ENCODE assay signal across 17 cellular contexts in the genomic region with DNA sequence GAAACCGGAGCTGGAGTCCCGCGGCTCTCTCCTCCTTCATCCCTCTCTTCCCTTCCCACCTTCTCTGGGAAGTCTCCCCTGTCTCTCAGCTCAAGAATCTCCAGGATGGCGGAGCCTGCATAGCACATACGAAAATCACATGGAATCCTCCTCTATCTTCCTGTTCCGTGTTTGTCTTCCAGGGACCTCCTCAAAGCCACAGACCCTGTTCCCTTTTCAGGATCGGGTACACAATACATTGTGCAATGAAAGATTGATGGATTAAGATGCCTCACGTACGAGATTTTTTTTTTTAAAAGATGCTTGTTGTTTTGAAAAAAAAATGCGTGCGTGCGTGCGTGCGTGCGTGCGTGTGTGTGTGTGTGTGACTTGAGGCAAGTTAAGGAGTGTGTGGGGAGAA. TPM values are rescaled to one million over a fixed set of nuclear protein-coding genes. Genes with fewer than 3 reads are reported as not detected.
DNase-seq lines count a peak whose midpoint lies in the region; ATAC-seq and TF ChIP-seq lines count a peak whose summit lies in the region.
"Had no signal": no experiment of that assay in that cellular context is flagged by ENCODE, and none has a peak within 500 bp of the region (broad histone marks: within the 10 kb centered on the region; RNA-seq: fewer than 3 reads in every experiment).

No MANE protein-coding gene starts in this region.

- TF ChIP-seq CTCF in coronary artery (IDR thresholded peaks at IDR 0.05): no peak
- no peak for TF ChIP-seq CTCF in upper lobe of right lung (IDR thresholded peaks at IDR 0.05)

- H3K27ac Mint-ChIP-seq in activated CD8-positive, alpha-beta memory T cell treated with anti-CD3 and anti-CD28 coated beads, Interleukin-2, amount 10 ng/mL, durations not matched to agents 7 days and 5 days: no peak overlapping the region
- H3K27ac Mint-ChIP-seq: B cell, GM23338, HFFc6 had no signal

- H3K27me3 Mint-ChIP-seq in activated CD8-positive, alpha-beta memory T cell treated with anti-CD3 and anti-CD28 coated beads, Interleukin-2, amount 10 ng/mL, durations not matched to agents 7 days and 5 days: no peaks in the 10 kb centered on the region

- no peaks in the 10 kb centered on the region for H3K9me3 ChIP-seq in upper lobe of right lung
- H3K9me3 ChIP-seq: BLaER1 treated with 17β-estradiol and CSF1 and Interleukin-3, amounts not matched to agents 10 nM and 100 nM had no signal

- CTCF ChIA-PET in activated CD8-positive, alpha-beta memory T cell treated with anti-CD3 and anti-CD28 coated beads, Interleukin-2, amount 10 ng/mL, durations not matched to agents 7 days and 5 days (lab: Charles Lee): no interaction called here

- H3K4me3 ChIP-seq in coronary artery (no peak overlapping the region), upper lobe of right lung (no peak overlapping the region)
- H3K4me3 ChIP-seq: BLaER1 treated with 17β-estradiol and CSF1 and Interleukin-3, amounts not matched to agents 10 nM and 100 nM; GM23338 had no signal

- no peaks in the 10 kb centered on the region for H3K36me3 Mint-ChIP-seq in activated CD8-positive, alpha-beta memory T cell treated with anti-CD3 and anti-CD28 coated beads, Interleukin-2, amount 10 ng/mL, durations not matched to agents 7 days and 5 days
- H3K36me3 Mint-ChIP-seq: CD8-positive, alpha-beta memory T cell had no signal

- no peaks in the 10 kb centered on the region for H3K36me3 ChIP-seq in upper lobe of right lung
- H3K36me3 ChIP-seq: BLaER1 treated with 17β-estradiol and CSF1 and Interleukin-3, amounts not matched to agents 10 nM and 100 nM had no signal

- intact Hi-C loops in posterior vena cava (cut with DNase I): no loop called here
- intact Hi-C loops in upper lobe of right lung (cut with DNase I): no loop called here

- DNase-seq in activated CD8-positive, alpha-beta memory T cell treated with anti-CD3 and anti-CD28 coated beads, Interleukin-2, amount 10 ng/mL, durations not matched to agents 7 days and 5 days: peak; percentile 9
- peak; percentile 38 for DNase-seq in coronary artery (ENCODE audit: low spot score)
- peak; percentile 52 for DNase-seq in posterior vena cava (ENCODE audit: low spot score)
- peak; percentile 22 for DNase-seq in upper lobe of right lung
- DNase-seq in DMS53 treated with DMSO at 0.1 percent for 48 hours (lab: John Stamatoyannopoulos, UW; ENCODE audit: unreplicated experiment): no peak
- DNase-seq: CD8-positive, alpha-beta memory T cell; COR-L47; DMS 273 treated with DMSO at 0.1 percent for 48 hours; DMS53; HFFc6 had no signal

- H3K27ac ChIP-seq in coronary artery (no peak overlapping the region), upper lobe of right lung (no peak overlapping the region)
- H3K27ac ChIP-seq: BLaER1 treated with 17β-estradiol and CSF1 and Interleukin-3, amounts not matched to agents 10 nM and 100 nM had no signal

- H3K27me3 ChIP-seq in upper lobe of right lung: peaks cover 7% of the 10 kb centered on the region

- no peaks in the 10 kb centered on the region for H3K4me1 Mint-ChIP-seq in activated CD8-positive, alpha-beta memory T cell treated with anti-CD3 and anti-CD28 coated beads, Interleukin-2, amount 10 ng/mL, durations not matched to agents 7 days and 5 days
- H3K4me1 Mint-ChIP-seq: B cell; CD8-positive, alpha-beta memory T cell; GM23338 had no signal

- no peak for ATAC-seq in activated CD8-positive, alpha-beta memory T cell treated with anti-CD3 and anti-CD28 coated beads, Interleukin-2, amount 10 ng/mL, durations not matched to agents 7 days and 5 days
- ATAC-seq in upper lobe of right lung (no peak), HG03045 (IDR thresholded peaks at IDR 0.05; ENCODE audit: unreplicated experiment) (no peak), HG03457 (IDR thresholded peaks at IDR 0.05; ENCODE audit: unreplicated experiment) (no peak)
- ATAC-seq: GM23338, HCT116 had no signal

- H3K9me3 Mint-ChIP-seq in activated CD8-positive, alpha-beta memory T cell treated with anti-CD3 and anti-CD28 coated beads, Interleukin-2, amount 10 ng/mL, durations not matched to agents 7 days and 5 days (ENCODE audit: low read depth): no peaks in the 10 kb centered on the region
- H3K9me3 Mint-ChIP-seq: CD8-positive, alpha-beta memory T cell; GM23338 had no signal

- H3K4me3 Mint-ChIP-seq in activated CD8-positive, alpha-beta memory T cell treated with anti-CD3 and anti-CD28 coated beads, Interleukin-2, amount 10 ng/mL, durations not matched to agents 7 days and 5 days: no peak overlapping the region
- H3K4me3 Mint-ChIP-seq: B cell; CD8-positive, alpha-beta memory T cell; GM23338; HFFc6 had no signal

- no peaks in the 10 kb centered on the region for H3K4me1 ChIP-seq in upper lobe of right lung

RNA-seq across cellular contexts. Expression of gene OLFM1, which starts 46.6 kb away (rescaled TPM):
- total RNA-seq in activated CD8-positive, alpha-beta memory T cell treated with anti-CD3 and anti-CD28 coated beads, Interleukin-2, amount 10 ng/mL, durations not matched to agents 7 days and 5 days: under 1 TPM in 1 of 2 experiments, not detected in 1; 0.30 TPM
- 10 to 100 TPM; 29.2 to 38.2 TPM for total RNA-seq in posterior vena cava
- 26.0 TPM for total RNA-seq in upper lobe of right lung
- total RNA-seq: B cell; CD8-positive, alpha-beta memory T cell; HT-29 had no signal

Comparison
In these comparisons a context has a peak if more than half of its experiments do, and no peak if none do; other contexts are left out.
1. RNA of gene OLFM1, which starts 46.6 kb away (total RNA-seq): 29.2 to 38.2 TPM in posterior vena cava and 26.0 TPM in upper lobe of right lung (single experiment); 0.30 TPM in activated CD8-positive, alpha-beta memory T cell treated with anti-CD3 and anti-CD28 coated beads, Interleukin-2, amount 10 ng/mL, durations not matched to agents 7 days and 5 days; every median in the first group is over 10 times any median in the second.